ENCODE assay signal across 1 cellular context in genomic region chr11:613369-613968, GRCh38.
A peak's percentile ranks its signal among the peaks of the same experiment; 100 is the strongest.
TF ChIP-seq lines count a peak whose summit lies in the region.

No MANE protein-coding gene starts in this region.

TF ChIP-seq in GM12878, 131 proteins besides CTCF, POLR2A, EP300 and RAD21:
- TF ChIP-seq PML (IDR thresholded peaks at IDR 0.05; ENCODE audit: low read length) (0 out of 2 replicates have a peak, but pooled peaks have one; percentile 45), ASH2L (IDR thresholded peaks at IDR 0.05; ENCODE audit: borderline replicate concordance, low read depth) (no peak), HDGF (IDR thresholded peaks at IDR 0.05) (no peak), ZBTB33 (IDR thresholded peaks at IDR 0.05) (peak; percentile 72; the same call in 1 of the 2 replicates), PAX5 (IDR thresholded peaks at IDR 0.05; ENCODE audit: borderline replicate concordance, low read depth, low read length) (0 out of 2 replicates have a peak, but pooled peaks have one; percentile 5), POU2F2 (IDR thresholded peaks at IDR 0.05; ENCODE audit: borderline replicate concordance, low read depth, low read length) (peak; percentile 54; the same call in 2 of the 3 replicates), BCL3 (IDR thresholded peaks at IDR 0.05; ENCODE audit: borderline replicate concordance, insufficient read depth, low read depth, low read length, poor library complexity, severe bottlenecking) (no peak), PKNOX1 (IDR thresholded peaks at IDR 0.05) (peak; percentile 91), GATAD2B (conservative IDR thresholded peaks at IDR 0.05; ENCODE audit: low read depth) (no peak), POLR2AphosphoS2 (IDR thresholded peaks at IDR 0.05; ENCODE audit: low read depth, low read length) (peak; percentile 80), PBX3 (IDR thresholded peaks at IDR 0.05; ENCODE audit: insufficient replicate concordance, low read depth, low read length) (peak; percentile 90), POLR2AphosphoS5 (IDR thresholded peaks at IDR 0.05; ENCODE audit: low read length) (peak; percentile 66; the same call in 1 of the 2 replicates), EGR1 (IDR thresholded peaks at IDR 0.05; ENCODE audit: borderline replicate concordance in 1 of 2, low read depth in 2 of 2, low read length in 2 of 2) (0 out of 3 replicates have a peak, but pooled peaks of 1 of the 2 experiments have one; percentile 4), MLLT1 (IDR thresholded peaks at IDR 0.05) (peak; percentile 81), MAX (IDR thresholded peaks at IDR 0.05; ENCODE audit: low read depth, low read length) (no peak), NFIC (IDR thresholded peaks at IDR 0.05; ENCODE audit: low read depth, low read length) (no peak), SMAD5 (IDR thresholded peaks at IDR 0.05; ENCODE audit: low read depth) (peak; percentile 33; the same call in 1 of the 2 replicates), BCL11A (IDR thresholded peaks at IDR 0.05; ENCODE audit: low read depth, low read length) (0 out of 2 replicates have a peak, but pooled peaks have one; percentile 18)
